8 cellular contexts compared by ENCODE assay signal in the genomic region with DNA sequence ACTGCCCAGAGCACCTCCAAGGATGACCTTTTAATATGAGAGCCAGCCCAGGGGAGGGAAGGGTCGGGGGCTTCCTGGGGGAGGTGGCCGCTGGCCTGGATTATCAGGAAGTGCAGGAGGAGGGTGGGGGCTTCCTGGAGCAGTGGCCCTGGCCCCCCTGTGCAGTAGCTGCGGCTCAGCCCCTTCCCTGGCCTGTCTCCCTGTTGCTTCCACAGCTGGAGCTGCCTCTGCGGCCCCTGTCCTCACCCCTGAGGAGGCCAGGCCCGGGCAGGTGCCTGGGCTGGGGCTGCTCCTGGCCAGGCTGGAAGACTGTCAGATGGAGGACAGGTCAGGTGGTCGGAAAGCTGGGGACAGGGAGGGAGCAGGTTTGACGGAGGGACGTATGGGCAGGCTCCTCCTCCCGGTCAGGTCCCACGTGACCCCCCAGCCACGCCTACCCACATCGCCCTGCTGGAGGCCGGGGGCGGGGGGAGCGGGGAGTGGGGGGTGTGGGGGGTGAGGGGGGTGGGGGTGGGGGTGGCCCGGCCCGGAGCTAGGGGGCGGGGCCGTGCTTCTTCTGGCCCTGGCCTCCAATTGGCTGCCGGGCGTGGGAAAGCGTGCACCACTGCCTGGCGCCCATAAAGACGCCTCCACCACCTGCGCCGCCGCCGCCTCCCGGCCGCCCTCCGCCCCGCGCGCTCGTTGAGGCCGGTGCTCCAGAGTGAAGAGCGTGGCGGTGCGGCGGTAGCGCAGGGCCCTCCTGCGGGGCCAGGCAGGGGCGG. TPM values are rescaled to one million over a fixed set of nuclear protein-coding genes. Genes with fewer than 3 reads are reported as not detected.
DNase-seq lines count a peak whose midpoint lies in the region; ATAC-seq and TF ChIP-seq lines count a peak whose summit lies in the region.

No MANE protein-coding gene starts in this region.

- WGBS in ectodermal cell, 2 experiments = 2% methylated on average over 36 to 37 of the region's 43 CpGs

- H3K36me3 ChIP-seq in ectodermal cell (ENCODE audit: control insufficient read depth, insufficient read depth, low read length) = no peaks in the 10 kb centered on the region

- POLR2A ChIA-PET in activated CD8-positive, alpha-beta T cell treated with anti-CD3 and anti-CD28 coated beads for 36 hours (lab: Charles Lee) = interaction anchor here (1.2 to 8.3 kb wide), 6 partner anchors 10 to 133 kb away, joined by 3 to 138 read pairs (median 15); partner anchors contain the start of genes HES5, PANK4, PEX10 and TNFRSF14

- H3K4me3 ChIP-seq in ectodermal cell (ENCODE audit: insufficient read depth, low read depth, low read length) = peak overlapping the region; percentile 56

- DNase-seq in AG08396 (ENCODE audit: low spot score) (peak; percentile 95), NCI-H69 (lab: John Stamatoyannopoulos, UW) (peak; percentile 92), lung microvascular endothelial cell (ENCODE audit: low read depth in 2 of 2) (peak; percentile 85 to 98)
- DNase-seq in activated CD8-positive, alpha-beta T cell treated with anti-CD3 and anti-CD28 coated beads for 36 hours = peak; percentile 94
- peak; percentile 82 for DNase-seq in stimulated activated CD8-positive, alpha-beta memory T cell treated with anti-CD3 and anti-CD28 coated beads, Interleukin-15, amount 100 ng/mL, for 1 hour (ENCODE audit: low read depth)

- ATAC-seq in GM19023 (IDR thresholded peaks at IDR 0.05; ENCODE audit: unreplicated experiment) (peak; percentile 38), HG03280 (IDR thresholded peaks at IDR 0.05; ENCODE audit: unreplicated experiment) (peak; percentile 40)
- ATAC-seq in activated CD8-positive, alpha-beta T cell treated with anti-CD3 and anti-CD28 coated beads for 36 hours = peak; percentile 47

- peaks cover 60% of the 10 kb centered on the region for H3K4me1 ChIP-seq in ectodermal cell (ENCODE audit: control insufficient read depth, insufficient read depth, low read length)

- CTCF ChIA-PET in activated CD8-positive, alpha-beta T cell treated with anti-CD3 and anti-CD28 coated beads for 36 hours (lab: Charles Lee) = interaction anchor here (1.1 to 1.8 kb wide), 3 partner anchors 20 to 114 kb away, joined by 3 to 6 read pairs (median 6); partner anchors contain the start of gene PANK4

- H3K4me1 Mint-ChIP-seq in activated CD8-positive, alpha-beta T cell treated with anti-CD3 and anti-CD28 coated beads for 36 hours (ENCODE audit: low read depth) = peaks cover 24% of the 10 kb centered on the region

- no peak for TF ChIP-seq CTCF in activated CD8-positive, alpha-beta T cell treated with anti-CD3 and anti-CD28 coated beads for 36 hours (IDR thresholded peaks at IDR 0.05)

- H3K9me3 ChIP-seq in ectodermal cell (ENCODE audit: control insufficient read depth, low read length) = no peaks in the 10 kb centered on the region

- no peaks in the 10 kb centered on the region for H3K9me3 Mint-ChIP-seq in activated CD8-positive, alpha-beta T cell treated with anti-CD3 and anti-CD28 coated beads for 36 hours

- no peaks in the 10 kb centered on the region for H3K36me3 Mint-ChIP-seq in activated CD8-positive, alpha-beta T cell treated with anti-CD3 and anti-CD28 coated beads for 36 hours (ENCODE audit: low read depth)

- H3K27ac ChIP-seq in ectodermal cell (ENCODE audit: insufficient read depth, low read depth, low read length, poor library complexity, severe bottlenecking) = peak overlapping the region; percentile 89

- intact Hi-C loops in activated CD8-positive, alpha-beta T cell treated with anti-CD3 and anti-CD28 coated beads for 36 hours (cut with micrococcal nuclease) = loop anchor here (5.0 kb wide), 2 partner anchors 41 to 134 kb away; partner anchors contain the start of genes PEX10 and PRXL2B

- H3K27me3 ChIP-seq in ectodermal cell (ENCODE audit: control insufficient read depth, insufficient read depth, low read length, poor library complexity, severe bottlenecking) = no peaks in the 10 kb centered on the region

- no peaks in the 10 kb centered on the region for H3K27me3 Mint-ChIP-seq in activated CD8-positive, alpha-beta T cell treated with anti-CD3 and anti-CD28 coated beads for 36 hours

- H3K4me3 Mint-ChIP-seq in activated CD8-positive, alpha-beta T cell treated with anti-CD3 and anti-CD28 coated beads for 36 hours = peak overlapping the region; percentile 83

- H3K27ac Mint-ChIP-seq in activated CD8-positive, alpha-beta T cell treated with anti-CD3 and anti-CD28 coated beads for 36 hours = peak overlapping the region; percentile 98

RNA-seq across cellular contexts. Expression of gene TNFRSF14, which starts 10.2 kb away (rescaled TPM):
- total RNA-seq in activated CD8-positive, alpha-beta T cell treated with anti-CD3 and anti-CD28 coated beads for 36 hours = 100 to 1,000 TPM; 134 to 140 TPM
- 0.85 TPM for polyA plus RNA-seq in ectodermal cell (2013, experiment 1 of 4)
- polyA plus RNA-seq in ectodermal cell (2013, experiment 2 of 4) = 1.2 TPM
- 0.69 TPM for polyA plus RNA-seq in ectodermal cell (2013, experiment 3 of 4)
- 0.65 TPM for polyA plus RNA-seq in ectodermal cell (2013, experiment 4 of 4)
- 55.8 and 177 TPM in 2 replicates for total RNA-seq in lung microvascular endothelial cell

RNA-seq across cellular contexts. Expression of gene HES5, which starts 15.9 kb away (rescaled TPM):
- total RNA-seq in activated CD8-positive, alpha-beta T cell treated with anti-CD3 and anti-CD28 coated beads for 36 hours = not detected
- 22.0 TPM for polyA plus RNA-seq in ectodermal cell (2013, experiment 1 of 4)
- polyA plus RNA-seq in ectodermal cell (2013, experiment 2 of 4) = 34.7 TPM
- 42.2 TPM for polyA plus RNA-seq in ectodermal cell (2013, experiment 3 of 4)
- 53.9 TPM for polyA plus RNA-seq in ectodermal cell (2013, experiment 4 of 4)
- not detected in 2 replicates for total RNA-seq in lung microvascular endothelial cell

RNA-seq across cellular contexts. Expression of gene PANK4, which starts 19.5 kb away (rescaled TPM):
- 10 to 100 TPM; 39.0 to 40.6 TPM for total RNA-seq in activated CD8-positive, alpha-beta T cell treated with anti-CD3 and anti-CD28 coated beads for 36 hours
- polyA plus RNA-seq in ectodermal cell (2013, experiment 1 of 4) = 49.5 TPM
- 37.4 TPM for polyA plus RNA-seq in ectodermal cell (2013, experiment 2 of 4)
- polyA plus RNA-seq in ectodermal cell (2013, experiment 3 of 4) = 34.6 TPM
- 35.3 TPM for polyA plus RNA-seq in ectodermal cell (2013, experiment 4 of 4)
- total RNA-seq in lung microvascular endothelial cell = 14.8 and 21.0 TPM in 2 replicates

RNA-seq across cellular contexts. Expression of gene PRXL2B, which starts 40.6 kb away (rescaled TPM):
- total RNA-seq in activated CD8-positive, alpha-beta T cell treated with anti-CD3 and anti-CD28 coated beads for 36 hours = 10 to 100 TPM; 39.1 to 43.6 TPM
- 45.0 TPM for polyA plus RNA-seq in ectodermal cell (2013, experiment 1 of 4)
- polyA plus RNA-seq in ectodermal cell (2013, experiment 2 of 4) = 46.1 TPM
- polyA plus RNA-seq in ectodermal cell (2013, experiment 3 of 4) = 31.7 TPM
- polyA plus RNA-seq in ectodermal cell (2013, experiment 4 of 4) = 36.7 TPM
- 37.5 and 67.7 TPM in 2 replicates for total RNA-seq in lung microvascular endothelial cell

Comparison
In these comparisons a context has a peak if more than half of its experiments do, and no peak if none do; other contexts are left out.
1. Peak in every context shown above with its lines: DNase-seq, ATAC-seq, H3K4me3 ChIP-seq and H3K27ac ChIP-seq.